25 cellular contexts compared by ENCODE assay signal in genomic region chr11:102401905-102402304, GRCh38. TPM values are rescaled to one million over a fixed set of nuclear protein-coding genes. Genes with fewer than 3 reads are reported as not detected.
A peak's percentile ranks its signal among the peaks of the same experiment; 100 is the strongest.
DNase-seq lines count a peak whose midpoint lies in the region; ATAC-seq lines count a peak whose summit lies in the region.
"Had no signal": no experiment of that assay in that cellular context is flagged by ENCODE, and none has a peak within 500 bp of the region (broad histone marks: within the 10 kb centered on the region; RNA-seq: fewer than 3 reads in every experiment).

No MANE protein-coding gene starts in this region.

- H3K27me3 ChIP-seq in CD4-positive, CD25-positive, alpha-beta regulatory T cell (ENCODE audit: control insufficient read depth, insufficient read depth, low read length) = no peaks in the 10 kb centered on the region
- no peaks in the 10 kb centered on the region for H3K27me3 ChIP-seq in CD8-positive, alpha-beta memory T cell (ENCODE audit: insufficient read depth, low read length, poor library complexity, severe bottlenecking)
- H3K27me3 ChIP-seq in naive thymus-derived CD4-positive, alpha-beta T cell (ENCODE audit: control insufficient read depth in 2 of 2, insufficient read depth in 2 of 2, low read length in 2 of 2) = no peaks in the 10 kb centered on the region
- H3K27me3 ChIP-seq: hepatocyte, thyroid gland had no signal

- intact Hi-C loops in naive thymus-derived CD4-positive, alpha-beta T cell (cut with micrococcal nuclease) = loop anchor here in 1 of 2 donors (1.0 kb wide), 1 partner anchor 11 kb away; no protein-coding TSS in a partner anchor
- intact Hi-C loops in posterior vena cava (cut with DNase I) = loop anchor here in 1 of 2 donors (10.0 kb wide), 1 partner anchor 93 kb away; no protein-coding TSS in a partner anchor

- no peaks in the 10 kb centered on the region for H3K9me3 ChIP-seq in CD4-positive, CD25-positive, alpha-beta regulatory T cell (ENCODE audit: control insufficient read depth in 2 of 2, low read length in 2 of 2)
- H3K9me3 ChIP-seq in CD8-positive, alpha-beta memory T cell (ENCODE audit: low read length) = no peaks in the 10 kb centered on the region
- no peaks in the 10 kb centered on the region for H3K9me3 ChIP-seq in naive thymus-derived CD4-positive, alpha-beta T cell (ENCODE audit: control insufficient read depth in 2 of 3, low read length in 3 of 3)
- H3K9me3 ChIP-seq: thyroid gland had no signal

- H3K27ac ChIP-seq in CD4-positive, CD25-positive, alpha-beta regulatory T cell (ENCODE audit: insufficient read depth, low read length, poor library complexity, severe bottlenecking) = peak overlapping the region; percentile 15
- H3K27ac ChIP-seq in CD8-positive, alpha-beta memory T cell (ENCODE audit: low read depth, low read length) = no peak overlapping the region
- H3K27ac ChIP-seq in naive thymus-derived CD4-positive, alpha-beta T cell (ENCODE audit: low read depth, low read length) = no peak overlapping the region
- H3K27ac ChIP-seq: hepatocyte, skin epidermis, thyroid gland had no signal

- POLR2A ChIA-PET in CD8-positive, alpha-beta memory T cell (lab: Charles Lee) = interaction anchor here (0.6 kb wide), 1 partner anchor 49 kb away, joined by 3 read pairs; no protein-coding TSS in a partner anchor
- POLR2A ChIA-PET in naive thymus-derived CD4-positive, alpha-beta T cell (lab: Charles Lee) = interaction anchor here (0.6 to 1.0 kb wide), 5 partner anchors 9 to 51 kb away, joined by 3 to 4 read pairs (median 3); no protein-coding TSS in a partner anchor
- POLR2A ChIA-PET in T-cell (lab: Charles Lee) = no interaction called here

- no peak for ATAC-seq in CD4-positive, CD25-positive, alpha-beta regulatory T cell (ENCODE audit: low read depth in 2 of 2)
- ATAC-seq in activated T-helper 17 cell treated with anti-CD3 and anti-CD28 coated beads, Interleukin-2, amount 50 U/mL, for 72 hours (replicated peaks) = no peak
- no peak for ATAC-seq in naive thymus-derived CD4-positive, alpha-beta T cell
- no peak for ATAC-seq in T-cell (replicated peaks in 1 of 4)
- no peak for ATAC-seq in HG03039 (IDR thresholded peaks at IDR 0.05; ENCODE audit: unreplicated experiment)
- ATAC-seq: left ventricle myocardium superior; stimulated activated memory B cell treated with anti-CD40 and anti-IgM and Interleukin-4, amounts not matched to agents 10 μg/mL and 1 μg/mL and 100 μg/mL, for 72 hours had no signal

- H3K4me3 Mint-ChIP-seq in CD4-positive, CD25-positive, alpha-beta regulatory T cell = peak overlapping the region in 1 of 4 donors; percentile 15
- H3K4me3 Mint-ChIP-seq in CD8-positive, alpha-beta memory T cell = no peak overlapping the region
- H3K4me3 Mint-ChIP-seq in activated T-helper 17 cell treated with anti-CD3 and anti-CD28 coated beads, Interleukin-2, amount 50 U/mL, for 72 hours = no peak overlapping the region
- peak overlapping the region in 1 of 10 donors; percentile 35 for H3K4me3 Mint-ChIP-seq in naive thymus-derived CD4-positive, alpha-beta T cell
- no peak overlapping the region for H3K4me3 Mint-ChIP-seq in T-cell
- H3K4me3 Mint-ChIP-seq: stimulated activated memory B cell treated with anti-CD40 and anti-IgM and Interleukin-4, amounts not matched to agents 10 μg/mL and 1 μg/mL and 100 μg/mL, for 72 hours had no signal

- H3K4me1 ChIP-seq in CD4-positive, CD25-positive, alpha-beta regulatory T cell (ENCODE audit: control insufficient read depth, insufficient read depth, low read length, poor library complexity, severe bottlenecking) = peaks cover 44% of the 10 kb centered on the region
- H3K4me1 ChIP-seq in CD8-positive, alpha-beta memory T cell (ENCODE audit: insufficient read depth, low read length) = peaks cover 29% of the 10 kb centered on the region
- peaks cover 0 to 38% of the 10 kb centered on the region in 2 donors for H3K4me1 ChIP-seq in naive thymus-derived CD4-positive, alpha-beta T cell (ENCODE audit: control insufficient read depth in 2 of 2, insufficient read depth in 2 of 2, low read length in 2 of 2)

- no peaks in the 10 kb centered on the region for H3K27me3 Mint-ChIP-seq in CD4-positive, CD25-positive, alpha-beta regulatory T cell
- no peaks in the 10 kb centered on the region for H3K27me3 Mint-ChIP-seq in CD8-positive, alpha-beta memory T cell
- no peaks in the 10 kb centered on the region for H3K27me3 Mint-ChIP-seq in activated T-helper 17 cell treated with anti-CD3 and anti-CD28 coated beads, Interleukin-2, amount 50 U/mL, for 72 hours
- H3K27me3 Mint-ChIP-seq in naive thymus-derived CD4-positive, alpha-beta T cell = no peaks in the 10 kb centered on the region
- no peaks in the 10 kb centered on the region for H3K27me3 Mint-ChIP-seq in T-cell
- H3K27me3 Mint-ChIP-seq: stimulated activated memory B cell treated with anti-CD40 and anti-IgM and Interleukin-4, amounts not matched to agents 10 μg/mL and 1 μg/mL and 100 μg/mL, for 72 hours had no signal

- peak overlapping the region in 1 of 3 donors; percentile 70 for H3K27ac Mint-ChIP-seq in CD4-positive, CD25-positive, alpha-beta regulatory T cell
- H3K27ac Mint-ChIP-seq in CD8-positive, alpha-beta memory T cell = peak overlapping the region in 6 of 8 donors; percentile 7 to 83 (median 55)
- peak overlapping the region; percentile 32 for H3K27ac Mint-ChIP-seq in activated T-helper 17 cell treated with anti-CD3 and anti-CD28 coated beads, Interleukin-2, amount 50 U/mL, for 72 hours
- H3K27ac Mint-ChIP-seq in naive thymus-derived CD4-positive, alpha-beta T cell = peak overlapping the region in 6 of 9 donors; percentile 5 to 82 (median 36)
- H3K27ac Mint-ChIP-seq in T-cell = peak overlapping the region in 1 of 2 donors; percentile 6
- H3K27ac Mint-ChIP-seq: stimulated activated memory B cell treated with anti-CD40 and anti-IgM and Interleukin-4, amounts not matched to agents 10 μg/mL and 1 μg/mL and 100 μg/mL, for 72 hours had no signal

- peaks cover 47 to 82% (median 56%) of the 10 kb centered on the region in 4 donors for H3K4me1 Mint-ChIP-seq in CD4-positive, CD25-positive, alpha-beta regulatory T cell
- H3K4me1 Mint-ChIP-seq in CD8-positive, alpha-beta memory T cell = peaks cover 40 to 65% (median 58%) of the 10 kb centered on the region in 3 donors
- H3K4me1 Mint-ChIP-seq in activated T-helper 17 cell treated with anti-CD3 and anti-CD28 coated beads, Interleukin-2, amount 50 U/mL, for 72 hours = peaks cover 32% of the 10 kb centered on the region
- H3K4me1 Mint-ChIP-seq in naive thymus-derived CD4-positive, alpha-beta T cell = peaks cover 45 to 88% (median 72%) of the 10 kb centered on the region in 7 donors
- peaks cover 68 to 80% (median 73%) of the 10 kb centered on the region in 3 donors for H3K4me1 Mint-ChIP-seq in T-cell

- H3K36me3 ChIP-seq in CD4-positive, CD25-positive, alpha-beta regulatory T cell (ENCODE audit: control insufficient read depth, insufficient read depth, low read length) = peaks cover 72% of the 10 kb centered on the region
- peaks cover 21% of the 10 kb centered on the region for H3K36me3 ChIP-seq in CD8-positive, alpha-beta memory T cell (ENCODE audit: insufficient read depth, low read length)
- peaks cover 8 to 49% (median 17%) of the 10 kb centered on the region in 3 experiments for H3K36me3 ChIP-seq in naive thymus-derived CD4-positive, alpha-beta T cell (ENCODE audit: control insufficient read depth in 2 of 3, insufficient read depth in 3 of 3, low read length in 3 of 3)

- peaks cover 51% of the 10 kb centered on the region for H3K36me3 Mint-ChIP-seq in CD4-positive, CD25-positive, alpha-beta regulatory T cell
- H3K36me3 Mint-ChIP-seq in CD8-positive, alpha-beta memory T cell = peaks cover 7 to 79% (median 9%) of the 10 kb centered on the region in 3 donors
- H3K36me3 Mint-ChIP-seq in activated T-helper 17 cell treated with anti-CD3 and anti-CD28 coated beads, Interleukin-2, amount 50 U/mL, for 72 hours (ENCODE audit: low read depth) = peaks cover 92% of the 10 kb centered on the region
- peaks cover 12 to 52% (median 37%) of the 10 kb centered on the region in 5 donors for H3K36me3 Mint-ChIP-seq in naive thymus-derived CD4-positive, alpha-beta T cell
- peaks cover 50% of the 10 kb centered on the region for H3K36me3 Mint-ChIP-seq in T-cell

- peak overlapping the region; percentile 15 for H3K4me3 ChIP-seq in CD4-positive, CD25-positive, alpha-beta regulatory T cell (ENCODE audit: low read depth, low read length)
- H3K4me3 ChIP-seq in CD8-positive, alpha-beta memory T cell (ENCODE audit: low read length) = no peak overlapping the region
- H3K4me3 ChIP-seq in naive thymus-derived CD4-positive, alpha-beta T cell (ENCODE audit: low read length) = no peak overlapping the region
- H3K4me3 ChIP-seq: hepatocyte, skin epidermis, thyroid gland had no signal

- H3K9me3 Mint-ChIP-seq in CD4-positive, CD25-positive, alpha-beta regulatory T cell = no peaks in the 10 kb centered on the region
- no peaks in the 10 kb centered on the region for H3K9me3 Mint-ChIP-seq in CD8-positive, alpha-beta memory T cell
- H3K9me3 Mint-ChIP-seq in activated T-helper 17 cell treated with anti-CD3 and anti-CD28 coated beads, Interleukin-2, amount 50 U/mL, for 72 hours = no peaks in the 10 kb centered on the region
- H3K9me3 Mint-ChIP-seq in naive thymus-derived CD4-positive, alpha-beta T cell = peaks cover 0 to 3% (median 0%) of the 10 kb centered on the region in 11 donors
- H3K9me3 Mint-ChIP-seq in T-cell = no peaks in the 10 kb centered on the region
- H3K9me3 Mint-ChIP-seq: stimulated activated memory B cell treated with anti-CD40 and anti-IgM and Interleukin-4, amounts not matched to agents 10 μg/mL and 1 μg/mL and 100 μg/mL, for 72 hours had no signal

- CTCF ChIA-PET in CD8-positive, alpha-beta memory T cell (lab: Charles Lee) = interaction anchor here (1.0 to 2.2 kb wide), 4 partner anchors 11 to 36 kb away, joined by 3 to 7 read pairs (median 3); no protein-coding TSS in a partner anchor
- CTCF ChIA-PET in naive thymus-derived CD4-positive, alpha-beta T cell (lab: Charles Lee) = interaction anchor here (1.2 to 3.2 kb wide), 2 partner anchors 11 to 49 kb away, joined by 3 to 17 read pairs; no protein-coding TSS in a partner anchor
- CTCF ChIA-PET in T-cell (lab: Charles Lee) = interaction anchor here (0.8 to 4.3 kb wide), 4 partner anchors 9 to 35 kb away, joined by 4 to 26 read pairs (median 5); no protein-coding TSS in a partner anchor

- DNase-seq in CD4-positive, CD25-positive, alpha-beta regulatory T cell = no peak
- no peak for DNase-seq in CD8-positive, alpha-beta memory T cell
- no peak for DNase-seq in naive thymus-derived CD4-positive, alpha-beta T cell
- no peak for DNase-seq in T-cell
- DNase-seq in posterior vena cava (ENCODE audit: low spot score) = no peak
- no peak for DNase-seq in SK-N-DZ (ENCODE audit: low spot score)
- DNase-seq: activated effector memory CD4-positive, alpha-beta T cell treated with anti-CD3 and anti-CD28 coated beads, Interleukin-2, amount 50 U/mL, for 16 hours; central memory CD4-positive, alpha-beta T cell; erythroblast; foreskin melanocyte; left ventricle myocardium superior; midbrain; NCI-H1092; NCI-H2029; NCI-H226; NCI-H774; SHP77; stimulated activated CD4-positive, alpha-beta T cell treated with anti-CD3 and anti-CD28 coated beads, Interleukin-1b, Interleukin-23, amount 100 ng/mL, for 48 hours; SW 1271; thyroid gland had no signal

RNA-seq across cellular contexts. Expression of gene TMEM123, which starts 50.7 kb away (rescaled TPM):
- total RNA-seq in CD4-positive, CD25-positive, alpha-beta regulatory T cell = 330 TPM
- polyA plus RNA-seq in CD4-positive, CD25-positive, alpha-beta regulatory T cell = 100 to 1,000 TPM; 583 to 771 (median 683) TPM
- 100 to 1,000 TPM; 257 to 259 TPM for total RNA-seq in CD8-positive, alpha-beta memory T cell
- 491 TPM for polyA plus RNA-seq in CD8-positive, alpha-beta memory T cell
- 100 to 1,000 TPM; 140 to 209 TPM for total RNA-seq in activated T-helper 17 cell treated with anti-CD3 and anti-CD28 coated beads, Interleukin-2, amount 50 U/mL, for 72 hours
- 100 to 1,000 TPM; 270 to 495 (median 437) TPM for total RNA-seq in naive thymus-derived CD4-positive, alpha-beta T cell
- polyA plus RNA-seq in naive thymus-derived CD4-positive, alpha-beta T cell = 100 to 1,000 TPM; 811 to 922 TPM
- total RNA-seq in T-cell = 100 to 1,000 TPM; 361 to 469 (median 428) TPM
- total RNA-seq in posterior vena cava = 100 to 1,000 TPM in 1 of 2 donors, 10 to 100 TPM in 1; 99.5 to 103 TPM
- polyA plus RNA-seq in SK-N-DZ (2014; cell fraction: cytosol; rRNA removed) = 48.5 and 50.1 TPM in 2 replicates
- 22.0 and 22.5 TPM in 2 replicates for polyA plus RNA-seq in SK-N-DZ (2014; cell fraction: nucleus; rRNA removed)

RNA-seq across cellular contexts. Expression of gene BIRC2, which starts 54.9 kb away (rescaled TPM):
- 105 TPM for total RNA-seq in CD4-positive, CD25-positive, alpha-beta regulatory T cell
- 10 to 100 TPM; 33.0 to 48.3 (median 44.9) TPM for polyA plus RNA-seq in CD4-positive, CD25-positive, alpha-beta regulatory T cell
- total RNA-seq in CD8-positive, alpha-beta memory T cell = 10 to 100 TPM; 40.3 to 42.8 TPM
- 35.2 TPM for polyA plus RNA-seq in CD8-positive, alpha-beta memory T cell
- total RNA-seq in activated T-helper 17 cell treated with anti-CD3 and anti-CD28 coated beads, Interleukin-2, amount 50 U/mL, for 72 hours = 10 to 100 TPM; 27.3 to 60.9 TPM
- total RNA-seq in naive thymus-derived CD4-positive, alpha-beta T cell = 100 to 1,000 TPM in 1 of 5 experiments, 10 to 100 TPM in 4; 37.5 to 103 (median 72.0) TPM
- polyA plus RNA-seq in naive thymus-derived CD4-positive, alpha-beta T cell = 10 to 100 TPM; 35.2 to 42.8 TPM
- total RNA-seq in T-cell = 100 to 1,000 TPM in 1 of 5 donors, 10 to 100 TPM in 4; 53.3 to 100 (median 60.8) TPM
- 10 to 100 TPM; 36.5 to 44.9 TPM for total RNA-seq in posterior vena cava
- 12.5 and 22.3 TPM in 2 replicates for polyA plus RNA-seq in SK-N-DZ (2014; cell fraction: cytosol; rRNA removed)
- polyA plus RNA-seq in SK-N-DZ (2014; cell fraction: nucleus; rRNA removed) = 11.2 and 11.9 TPM in 2 replicates

Comparison
In these comparisons a context has a peak if more than half of its experiments do, and no peak if none do; other contexts are left out.
1. POLR2A ChIA-PET loops: an anchor here in CD8-positive, alpha-beta memory T cell (0.6 kb wide) and naive thymus-derived CD4-positive, alpha-beta T cell (0.6 to 1.0 kb wide); none called in T-cell.